Comparison of ENCODE assay signal across 1 cellular context in the genomic region with DNA sequence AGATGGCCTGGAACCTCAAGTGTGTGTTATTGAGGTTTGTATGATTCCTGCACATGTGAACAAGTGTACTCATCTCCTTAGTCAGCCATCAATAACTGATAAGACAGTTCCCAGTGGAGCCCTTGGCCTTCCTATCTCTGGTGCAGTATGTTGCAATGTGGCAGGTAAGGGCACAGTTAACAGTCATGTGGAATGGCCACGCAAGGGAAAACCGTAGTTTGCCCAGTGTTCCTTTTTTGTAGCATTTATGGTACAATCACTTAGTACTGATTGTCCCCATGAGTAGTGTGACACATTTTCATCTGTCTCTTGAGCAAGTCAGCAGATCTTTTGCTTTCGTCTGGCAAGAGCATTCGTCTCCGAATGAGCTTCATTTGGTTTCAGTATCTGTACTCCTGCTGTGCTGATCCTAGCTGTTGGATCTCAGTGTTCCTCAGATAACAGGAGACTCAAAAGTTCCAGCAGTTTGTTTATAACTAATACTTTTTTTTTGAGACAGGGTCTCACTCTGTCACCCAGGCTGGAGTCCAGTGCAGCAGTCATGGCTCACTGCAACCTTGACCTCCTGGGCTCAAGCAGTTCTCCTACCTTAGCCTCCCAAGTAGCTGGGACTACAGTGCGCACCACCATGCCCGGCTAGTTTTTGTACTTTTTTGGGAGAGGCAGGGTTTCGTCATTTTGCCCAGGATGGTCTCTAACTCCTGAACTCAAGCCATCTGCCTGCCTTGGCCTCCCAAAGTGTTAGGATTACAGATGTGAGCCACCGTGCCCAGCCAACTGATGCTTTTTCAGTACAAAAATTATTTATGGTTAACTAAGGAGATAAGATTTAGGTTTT.
A peak's percentile ranks its signal among the peaks of the same experiment; 100 is the strongest.
TF ChIP-seq lines count a peak whose summit lies in the region.

No MANE protein-coding gene starts in this region.

TF ChIP-seq in HepG2, 621 proteins besides CTCF, POLR2A, EP300 and RAD21:
- 0 out of 2 replicates have a peak, but pooled peaks have one; percentile 19 for TF ChIP-seq ZNF644 (CRISPR knock-in tag; IDR thresholded peaks at IDR 0.05; ENCODE audit: low read depth)
- TF ChIP-seq, protein P1, sequence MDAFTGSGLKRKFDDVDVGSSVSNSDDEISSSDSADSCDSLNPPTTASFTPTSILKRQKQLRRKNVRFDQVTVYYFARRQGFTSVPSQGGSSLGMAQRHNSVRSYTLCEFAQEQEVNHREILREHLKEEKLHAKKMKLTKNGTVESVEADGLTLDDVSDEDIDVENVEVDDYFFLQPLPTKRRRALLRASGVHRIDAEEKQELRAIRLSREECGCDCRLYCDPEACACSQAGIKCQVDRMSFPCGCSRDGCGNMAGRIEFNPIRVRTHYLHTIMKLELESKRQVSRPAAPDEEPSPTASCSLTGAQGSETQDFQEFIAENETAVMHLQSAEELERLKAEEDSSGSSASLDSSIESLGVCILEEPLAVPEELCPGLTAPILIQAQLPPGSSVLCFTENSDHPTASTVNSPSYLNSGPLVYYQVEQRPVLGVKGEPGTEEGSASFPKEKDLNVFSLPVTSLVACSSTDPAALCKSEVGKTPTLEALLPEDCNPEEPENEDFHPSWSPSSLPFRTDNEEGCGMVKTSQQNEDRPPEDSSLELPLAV (CRISPR knock-in tag; conservative IDR thresholded peaks at IDR 0.05; ENCODE audit: low read depth): no peak
- peak; percentile 71 for TF ChIP-seq CEBPG (CRISPR knock-in tag; IDR thresholded peaks at IDR 0.05)
- TF ChIP-seq, protein P2, sequence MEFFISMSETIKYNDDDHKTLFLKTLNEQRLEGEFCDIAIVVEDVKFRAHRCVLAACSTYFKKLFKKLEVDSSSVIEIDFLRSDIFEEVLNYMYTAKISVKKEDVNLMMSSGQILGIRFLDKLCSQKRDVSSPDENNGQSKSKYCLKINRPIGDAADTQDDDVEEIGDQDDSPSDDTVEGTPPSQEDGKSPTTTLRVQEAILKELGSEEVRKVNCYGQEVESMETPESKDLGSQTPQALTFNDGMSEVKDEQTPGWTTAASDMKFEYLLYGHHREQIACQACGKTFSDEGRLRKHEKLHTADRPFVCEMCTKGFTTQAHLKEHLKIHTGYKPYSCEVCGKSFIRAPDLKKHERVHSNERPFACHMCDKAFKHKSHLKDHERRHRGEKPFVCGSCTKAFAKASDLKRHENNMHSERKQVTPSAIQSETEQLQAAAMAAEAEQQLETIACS (CRISPR knock-in tag; IDR thresholded peaks at IDR 0.05): no peak
- TF ChIP-seq SMAD1 (CRISPR knock-in tag; IDR thresholded peaks at IDR 0.05; ENCODE audit: borderline replicate concordance, low read depth): no peak
- TF ChIP-seq, protein P3, sequence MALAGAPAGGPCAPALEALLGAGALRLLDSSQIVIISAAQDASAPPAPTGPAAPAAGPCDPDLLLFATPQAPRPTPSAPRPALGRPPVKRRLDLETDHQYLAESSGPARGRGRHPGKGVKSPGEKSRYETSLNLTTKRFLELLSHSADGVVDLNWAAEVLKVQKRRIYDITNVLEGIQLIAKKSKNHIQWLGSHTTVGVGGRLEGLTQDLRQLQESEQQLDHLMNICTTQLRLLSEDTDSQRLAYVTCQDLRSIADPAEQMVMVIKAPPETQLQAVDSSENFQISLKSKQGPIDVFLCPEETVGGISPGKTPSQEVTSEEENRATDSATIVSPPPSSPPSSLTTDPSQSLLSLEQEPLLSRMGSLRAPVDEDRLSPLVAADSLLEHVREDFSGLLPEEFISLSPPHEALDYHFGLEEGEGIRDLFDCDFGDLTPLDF (CRISPR knock-in tag; IDR thresholded peaks at IDR 0.05): no peak
- TF ChIP-seq ZNF251 (CRISPR knock-in tag; IDR thresholded peaks at IDR 0.05): no peak
- peak; percentile 61; the same call in 1 of the 2 replicates for TF ChIP-seq CEBPB (IDR thresholded peaks at IDR 0.05; ENCODE audit: borderline replicate concordance, low read depth, low read length)
- TF ChIP-seq MAFF (IDR thresholded peaks at IDR 0.05; ENCODE audit: low read depth, low read length): no peak
- TF ChIP-seq ZFX (CRISPR knock-in tag; IDR thresholded peaks at IDR 0.05; ENCODE audit: low read depth): peak; percentile 24; the same call in 1 of the 2 replicates
- TF ChIP-seq, protein P4, sequence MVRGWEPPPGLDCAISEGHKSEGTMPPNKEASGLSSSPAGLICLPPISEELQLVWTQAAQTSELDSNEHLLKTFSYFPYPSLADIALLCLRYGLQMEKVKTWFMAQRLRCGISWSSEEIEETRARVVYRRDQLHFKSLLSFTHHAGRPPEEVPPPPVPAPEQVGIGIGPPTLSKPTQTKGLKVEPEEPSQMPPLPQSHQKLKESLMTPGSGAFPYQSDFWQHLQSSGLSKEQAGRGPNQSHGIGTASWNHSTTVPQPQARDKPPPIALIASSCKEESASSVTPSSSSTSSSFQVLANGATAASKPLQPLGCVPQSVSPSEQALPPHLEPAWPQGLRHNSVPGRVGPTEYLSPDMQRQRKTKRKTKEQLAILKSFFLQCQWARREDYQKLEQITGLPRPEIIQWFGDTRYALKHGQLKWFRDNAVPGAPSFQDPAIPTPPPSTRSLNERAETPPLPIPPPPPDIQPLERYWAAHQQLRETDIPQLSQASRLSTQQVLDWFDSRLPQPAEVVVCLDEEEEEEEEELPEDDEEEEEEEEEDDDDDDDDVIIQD (CRISPR knock-in tag; IDR thresholded peaks at IDR 0.05; ENCODE audit: low read depth): no peak
- peak; percentile 43; the same call in 1 of the 2 replicates for TF ChIP-seq ZNF460 (CRISPR knock-in tag; IDR thresholded peaks at IDR 0.05; ENCODE audit: borderline replicate concordance)
- 0 out of 2 replicates have a peak, but pooled peaks have one; percentile 11 for TF ChIP-seq ZBTB20 (CRISPR knock-in tag; IDR thresholded peaks at IDR 0.05; ENCODE audit: borderline replicate concordance, low read depth)
- TF ChIP-seq ATAD3A (CRISPR knock-in tag; IDR thresholded peaks at IDR 0.05): no peak
- TF ChIP-seq SAP130 (CRISPR knock-in tag; IDR thresholded peaks at IDR 0.05; ENCODE audit: low read depth): 0 out of 2 replicates have a peak, but pooled peaks have one; percentile 6
- TF ChIP-seq, protein P5, sequence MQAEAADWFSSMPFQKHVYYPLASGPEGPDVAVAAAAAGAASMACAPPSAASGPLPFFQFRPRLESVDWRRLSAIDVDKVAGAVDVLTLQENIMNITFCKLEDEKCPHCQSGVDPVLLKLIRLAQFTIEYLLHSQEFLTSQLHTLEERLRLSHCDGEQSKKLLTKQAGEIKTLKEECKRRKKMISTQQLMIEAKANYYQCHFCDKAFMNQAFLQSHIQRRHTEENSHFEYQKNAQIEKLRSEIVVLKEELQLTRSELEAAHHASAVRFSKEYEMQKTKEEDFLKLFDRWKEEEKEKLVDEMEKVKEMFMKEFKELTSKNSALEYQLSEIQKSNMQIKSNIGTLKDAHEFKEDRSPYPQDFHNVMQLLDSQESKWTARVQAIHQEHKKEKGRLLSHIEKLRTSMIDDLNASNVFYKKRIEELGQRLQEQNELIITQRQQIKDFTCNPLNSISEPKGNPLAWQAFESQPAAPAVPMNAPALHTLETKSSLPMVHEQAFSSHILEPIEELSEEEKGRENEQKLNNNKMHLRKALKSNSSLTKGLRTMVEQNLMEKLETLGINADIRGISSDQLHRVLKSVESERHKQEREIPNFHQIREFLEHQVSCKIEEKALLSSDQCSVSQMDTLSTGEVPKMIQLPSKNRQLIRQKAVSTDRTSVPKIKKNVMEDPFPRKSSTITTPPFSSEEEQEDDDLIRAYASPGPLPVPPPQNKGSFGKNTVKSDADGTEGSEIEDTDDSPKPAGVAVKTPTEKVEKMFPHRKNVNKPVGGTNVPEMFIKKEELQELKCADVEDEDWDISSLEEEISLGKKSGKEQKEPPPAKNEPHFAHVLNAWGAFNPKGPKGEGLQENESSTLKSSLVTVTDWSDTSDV (CRISPR knock-in tag; IDR thresholded peaks at IDR 0.05): no peak
- TF ChIP-seq KLF9 (CRISPR knock-in tag; IDR thresholded peaks at IDR 0.05; ENCODE audit: low read depth): no peak
- TF ChIP-seq, protein P6, sequence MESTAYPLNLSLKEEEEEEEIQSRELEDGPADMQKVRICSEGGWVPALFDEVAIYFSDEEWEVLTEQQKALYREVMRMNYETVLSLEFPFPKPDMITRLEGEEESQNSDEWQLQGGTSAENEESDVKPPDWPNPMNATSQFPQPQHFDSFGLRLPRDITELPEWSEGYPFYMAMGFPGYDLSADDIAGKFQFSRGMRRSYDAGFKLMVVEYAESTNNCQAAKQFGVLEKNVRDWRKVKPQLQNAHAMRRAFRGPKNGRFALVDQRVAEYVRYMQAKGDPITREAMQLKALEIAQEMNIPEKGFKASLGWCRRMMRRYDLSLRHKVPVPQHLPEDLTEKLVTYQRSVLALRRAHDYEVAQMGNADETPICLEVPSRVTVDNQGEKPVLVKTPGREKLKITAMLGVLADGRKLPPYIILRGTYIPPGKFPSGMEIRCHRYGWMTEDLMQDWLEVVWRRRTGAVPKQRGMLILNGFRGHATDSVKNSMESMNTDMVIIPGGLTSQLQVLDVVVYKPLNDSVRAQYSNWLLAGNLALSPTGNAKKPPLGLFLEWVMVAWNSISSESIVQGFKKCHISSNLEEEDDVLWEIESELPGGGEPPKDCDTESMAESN (CRISPR knock-in tag; conservative IDR thresholded peaks at IDR 0.05): no peak
- TF ChIP-seq, protein P7, sequence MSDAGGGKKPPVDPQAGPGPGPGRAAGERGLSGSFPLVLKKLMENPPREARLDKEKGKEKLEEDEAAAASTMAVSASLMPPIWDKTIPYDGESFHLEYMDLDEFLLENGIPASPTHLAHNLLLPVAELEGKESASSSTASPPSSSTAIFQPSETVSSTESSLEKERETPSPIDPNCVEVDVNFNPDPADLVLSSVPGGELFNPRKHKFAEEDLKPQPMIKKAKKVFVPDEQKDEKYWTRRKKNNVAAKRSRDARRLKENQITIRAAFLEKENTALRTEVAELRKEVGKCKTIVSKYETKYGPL (CRISPR knock-in tag; IDR thresholded peaks at IDR 0.05): no peak
- TF ChIP-seq, protein P8, sequence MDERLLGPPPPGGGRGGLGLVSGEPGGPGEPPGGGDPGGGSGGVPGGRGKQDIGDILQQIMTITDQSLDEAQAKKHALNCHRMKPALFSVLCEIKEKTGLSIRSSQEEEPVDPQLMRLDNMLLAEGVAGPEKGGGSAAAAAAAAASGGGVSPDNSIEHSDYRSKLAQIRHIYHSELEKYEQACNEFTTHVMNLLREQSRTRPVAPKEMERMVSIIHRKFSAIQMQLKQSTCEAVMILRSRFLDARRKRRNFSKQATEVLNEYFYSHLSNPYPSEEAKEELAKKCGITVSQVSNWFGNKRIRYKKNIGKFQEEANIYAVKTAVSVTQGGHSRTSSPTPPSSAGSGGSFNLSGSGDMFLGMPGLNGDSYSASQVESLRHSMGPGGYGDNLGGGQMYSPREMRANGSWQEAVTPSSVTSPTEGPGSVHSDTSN (CRISPR knock-in tag; IDR thresholded peaks at IDR 0.05): no peak
- TF ChIP-seq ZSCAN31 (CRISPR knock-in tag; IDR thresholded peaks at IDR 0.05; ENCODE audit: low read depth): no peak
- TF ChIP-seq, protein P9, sequence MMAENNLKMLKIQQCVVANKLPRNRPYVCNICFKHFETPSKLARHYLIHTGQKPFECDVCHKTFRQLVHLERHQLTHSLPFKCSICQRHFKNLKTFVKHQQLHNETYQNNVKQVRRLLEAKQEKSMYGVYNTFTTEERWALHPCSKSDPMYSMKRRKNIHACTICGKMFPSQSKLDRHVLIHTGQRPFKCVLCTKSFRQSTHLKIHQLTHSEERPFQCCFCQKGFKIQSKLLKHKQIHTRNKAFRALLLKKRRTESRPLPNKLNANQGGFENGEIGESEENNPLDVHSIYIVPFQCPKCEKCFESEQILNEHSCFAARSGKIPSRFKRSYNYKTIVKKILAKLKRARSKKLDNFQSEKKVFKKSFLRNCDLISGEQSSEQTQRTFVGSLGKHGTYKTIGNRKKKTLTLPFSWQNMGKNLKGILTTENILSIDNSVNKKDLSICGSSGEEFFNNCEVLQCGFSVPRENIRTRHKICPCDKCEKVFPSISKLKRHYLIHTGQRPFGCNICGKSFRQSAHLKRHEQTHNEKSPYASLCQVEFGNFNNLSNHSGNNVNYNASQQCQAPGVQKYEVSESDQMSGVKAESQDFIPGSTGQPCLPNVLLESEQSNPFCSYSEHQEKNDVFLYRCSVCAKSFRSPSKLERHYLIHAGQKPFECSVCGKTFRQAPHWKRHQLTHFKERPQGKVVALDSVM (CRISPR knock-in tag; IDR thresholded peaks at IDR 0.05): peak; percentile 33; the same call in 1 of the 2 replicates
TF ChIP-seq in HepG2: peak in this region for 8.
